ENCODE assay signal across 29 cellular contexts in genomic region chr2:8144131-8144631, GRCh38.
"Had no signal": no experiment of that assay in that cellular context is flagged by ENCODE, and none has a peak within 500 bp of the region (broad histone marks: within the 10 kb centered on the region; RNA-seq: fewer than 3 reads in every experiment).

No MANE protein-coding gene starts in this region.

- H3K4me1 ChIP-seq: adrenal gland, breast epithelium had no signal

- H3K9me3 ChIP-seq: adrenal gland, breast epithelium had no signal

- H3K27me3 Mint-ChIP-seq: activated T-helper 17 cell treated with anti-CD3 and anti-CD28 coated beads, Interleukin-2, amount 50 U/mL, for 72 hours had no signal

- H3K4me2 ChIP-seq: KMS-11 had no signal

- ATAC-seq: Panc1, Right ventricle myocardium inferior had no signal

- H3K36me3 ChIP-seq: adrenal gland, breast epithelium had no signal

- H3K27me3 ChIP-seq: adrenal gland, breast epithelium had no signal

- H3K27ac Mint-ChIP-seq: activated CD4-positive, alpha-beta T cell treated with anti-CD3 and anti-CD28 coated beads, Interleukin-2, amount 10 ng/mL, durations not matched to agents 24 days and 14 days; activated naive CD8-positive, alpha-beta T cell treated with anti-CD3 and anti-CD28 coated beads, Interleukin-2, amount 10 ng/mL, durations not matched to agents 7 days and 5 days; activated T-helper 17 cell treated with anti-CD3 and anti-CD28 coated beads, Interleukin-2, amount 50 U/mL, for 72 hours had no signal

- H3K9ac ChIP-seq: KMS-11 had no signal

- H3K9me3 Mint-ChIP-seq: activated T-helper 17 cell treated with anti-CD3 and anti-CD28 coated beads, Interleukin-2, amount 50 U/mL, for 72 hours had no signal

- H3K4me3 Mint-ChIP-seq: activated CD4-positive, alpha-beta T cell treated with anti-CD3 and anti-CD28 coated beads, Interleukin-2, amount 10 ng/mL, durations not matched to agents 24 days and 14 days; activated naive CD8-positive, alpha-beta T cell treated with anti-CD3 and anti-CD28 coated beads, Interleukin-2, amount 10 ng/mL, durations not matched to agents 7 days and 5 days; activated T-helper 17 cell treated with anti-CD3 and anti-CD28 coated beads, Interleukin-2, amount 50 U/mL, for 72 hours had no signal

- H3K4me3 ChIP-seq: adrenal gland, breast epithelium, SK-N-MC had no signal

- H3K36me3 Mint-ChIP-seq: activated naive CD8-positive, alpha-beta T cell treated with anti-CD3 and anti-CD28 coated beads, Interleukin-2, amount 10 ng/mL, durations not matched to agents 7 days and 5 days had no signal

- H3K27ac ChIP-seq: adrenal gland, breast epithelium, KMS-11, SK-N-MC had no signal

- DNase-seq: activated CD4-positive, alpha-beta T cell treated with anti-CD3 and anti-CD28 coated beads, Interleukin-2, amount 10 ng/mL, durations not matched to agents 24 days and 14 days; activated CD4-positive, alpha-beta T cell treated with anti-CD3 and anti-CD28 coated beads, Interleukin-2, amount 50 U/mL, for 48 hours; activated CD4-positive, CD25-positive, alpha-beta regulatory T cell treated with anti-CD3 and anti-CD28 coated beads, Interleukin-2, amount 50 U/mL, for 72 hours; activated CD8-positive, alpha-beta memory T cell treated with anti-CD3 and anti-CD28 coated beads for 24 hours; activated gamma-delta T cell treated with Interleukin-2 at 50 U/mL for 16 hours; activated naive CD4-positive, alpha-beta T cell treated with anti-CD3 and anti-CD28 coated beads, Interleukin-2, amount 50 U/mL, for 16 hours; activated naive CD8-positive, alpha-beta T cell treated with anti-CD3 and anti-CD28 coated beads, Interleukin-2, amount 10 ng/mL, durations not matched to agents 7 days and 5 days; activated T-cell treated with anti-CD3 and anti-CD28 coated beads for 4 hours; activated T-cell treated with anti-CD3 and anti-CD28 coated beads, Interleukin-2, amount 50 U/mL, for 48 hours; adrenal gland; anterior cingulate cortex; caudate nucleus; NCI-H1092; NCI-H1417; NCI-H1930; NCI-H2171; NCI-H2227 treated with DMSO at 0.1 percent for 48 hours; NCI-H510A; NCI-H526 treated with DMSO at 0.1 percent for 48 hours; NK-92 treated with Interleukin-12 subunit alpha and Interleukin-12 subunit beta, amount 100 ng/mL, for 24 hours; OCI-M1; RPMI8226; SW 1271 had no signal
